Comparison of ENCODE assay signal across 1 cellular context in genomic region chr6:21201181-21201580, GRCh38.
TF ChIP-seq lines count a peak whose summit lies in the region.

No MANE protein-coding gene starts in this region.

TF ChIP-seq in HepG2, 621 proteins besides CTCF, POLR2A, EP300 and RAD21 (continued from another document):
- TF ChIP-seq, protein P1, sequence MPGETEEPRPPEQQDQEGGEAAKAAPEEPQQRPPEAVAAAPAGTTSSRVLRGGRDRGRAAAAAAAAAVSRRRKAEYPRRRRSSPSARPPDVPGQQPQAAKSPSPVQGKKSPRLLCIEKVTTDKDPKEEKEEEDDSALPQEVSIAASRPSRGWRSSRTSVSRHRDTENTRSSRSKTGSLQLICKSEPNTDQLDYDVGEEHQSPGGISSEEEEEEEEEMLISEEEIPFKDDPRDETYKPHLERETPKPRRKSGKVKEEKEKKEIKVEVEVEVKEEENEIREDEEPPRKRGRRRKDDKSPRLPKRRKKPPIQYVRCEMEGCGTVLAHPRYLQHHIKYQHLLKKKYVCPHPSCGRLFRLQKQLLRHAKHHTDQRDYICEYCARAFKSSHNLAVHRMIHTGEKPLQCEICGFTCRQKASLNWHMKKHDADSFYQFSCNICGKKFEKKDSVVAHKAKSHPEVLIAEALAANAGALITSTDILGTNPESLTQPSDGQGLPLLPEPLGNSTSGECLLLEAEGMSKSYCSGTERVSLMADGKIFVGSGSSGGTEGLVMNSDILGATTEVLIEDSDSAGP (CRISPR knock-in tag; IDR thresholded peaks at IDR 0.05; ENCODE audit: borderline replicate concordance), result no peak
- TF ChIP-seq TCF12 (IDR thresholded peaks at IDR 0.05), result no peak
- no peak for TF ChIP-seq TCF12 (CRISPR knock-in tag; IDR thresholded peaks at IDR 0.05)
- TF ChIP-seq HOXA3 (CRISPR knock-in tag; IDR thresholded peaks at IDR 0.05), result no peak
- no peak for TF ChIP-seq ZNF543 (CRISPR knock-in tag; IDR thresholded peaks at IDR 0.05)
- no peak for TF ChIP-seq ZBTB44 (CRISPR knock-in tag; IDR thresholded peaks at IDR 0.05)
- no peak for TF ChIP-seq ZFP36 (IDR thresholded peaks at IDR 0.05; ENCODE audit: borderline replicate concordance, low read depth, low read length, partially characterized antibody)
- TF ChIP-seq MAZ (IDR thresholded peaks at IDR 0.05; ENCODE audit: borderline replicate concordance, low read depth, low read length), result no peak
- TF ChIP-seq MAZ (CRISPR knock-in tag; IDR thresholded peaks at IDR 0.05; ENCODE audit: low read depth), result no peak
